Comparison of ENCODE assay signal across 1 cellular context in genomic region chr14:23551266-23552028, GRCh38.
TF ChIP-seq lines count a peak whose summit lies in the region.

ZFHX2 (minus strand) TSS chr14:23551765; CDS start chr14:23535325, 16,440 bp downstream.

TF ChIP-seq in HCT116, 20 proteins besides CTCF, POLR2A, EP300 and RAD21 (continued from another document):
- TF ChIP-seq ZFX (IDR thresholded peaks at IDR 0.05) (peak; percentile 61), CEBPB (IDR thresholded peaks at IDR 0.05; ENCODE audit: low read depth) (no peak), ZNF274 (IDR thresholded peaks at IDR 0.05; ENCODE audit: low read depth, low read length) (no peak), SIN3A (IDR thresholded peaks at IDR 0.05; ENCODE audit: low read depth) (no peak), REST (IDR thresholded peaks at IDR 0.05; ENCODE audit: low read depth) (no peak), ZBTB33 (IDR thresholded peaks at IDR 0.05; ENCODE audit: extremely low read depth, insufficient replicate concordance, low read length) (no peak), EZH2 (IDR thresholded peaks at IDR 0.05) (no peak), MAX (IDR thresholded peaks at IDR 0.05) (no peak), EZH2phosphoT487 (IDR thresholded peaks at IDR 0.05; ENCODE audit: borderline replicate concordance) (no peak), ATF3 (IDR thresholded peaks at IDR 0.05) (no peak), ELF1 (IDR thresholded peaks at IDR 0.05; ENCODE audit: borderline replicate concordance, low read depth) (no peak), SRF (IDR thresholded peaks at IDR 0.05; ENCODE audit: low read depth) (no peak), EGR1 (IDR thresholded peaks at IDR 0.05; ENCODE audit: low read depth) (peak; percentile 78)
